In genomic region chr7:18408461-18408860, GRCh38 we compare ENCODE assay signal across 16 cellular contexts.
DNase-seq lines count a peak whose midpoint lies in the region; ATAC-seq and TF ChIP-seq lines count a peak whose summit lies in the region.
"Had no signal": no experiment of that assay in that cellular context is flagged by ENCODE, and none has a peak within 500 bp of the region (broad histone marks: within the 10 kb centered on the region; RNA-seq: fewer than 3 reads in every experiment).

No MANE protein-coding gene starts in this region.

- no peaks in the 10 kb centered on the region for H3K9me3 Mint-ChIP-seq in Calu3 (ENCODE audit: low read depth, unreplicated experiment)
- H3K9me3 Mint-ChIP-seq in activated T-cell treated with anti-CD3 and anti-CD28 coated beads, Interleukin-2, amount 50 U/mL, for 72 hours, result no peaks in the 10 kb centered on the region
- H3K9me3 Mint-ChIP-seq: activated CD8-positive, alpha-beta T cell treated with anti-CD3 and anti-CD28 coated beads for 36 hours had no signal

- H3K27ac ChIP-seq in mesendoderm (ENCODE audit: low read depth, low read length), result no peak overlapping the region
- H3K27ac ChIP-seq: BLaER1, heart right ventricle, vagina had no signal

- no peak overlapping the region for H4K8ac ChIP-seq in mesendoderm (ENCODE audit: low read depth, low read length)

- no peak overlapping the region for H3K4me2 ChIP-seq in mesendoderm (ENCODE audit: low read length)
- H3K4me2 ChIP-seq: BLaER1 had no signal

- no peak for TF ChIP-seq CTCF in Calu3 (IDR thresholded peaks at IDR 0.05; ENCODE audit: unreplicated experiment)

- H2BK15ac ChIP-seq in mesendoderm (replicated peaks; ENCODE audit: low read depth), result no peak overlapping the region

- WGBS in mesendoderm (ENCODE audit: extremely low coverage, insufficient coverage, low lambda C conversion rate), result no CpG with 5 or more reads among the region's 2 CpGs

- BruUV-seq in Calu3 (replicated peaks; lab: Mats Ljungman, UMichigan), result no TSS peak

- no peak overlapping the region for H3K4me3 ChIP-seq in mesendoderm (ENCODE audit: low read length)
- H3K4me3 ChIP-seq: BLaER1, heart right ventricle, vagina had no signal

- no peak overlapping the region for H3K27ac Mint-ChIP-seq in Calu3 (ENCODE audit: unreplicated experiment)
- H3K27ac Mint-ChIP-seq in activated T-cell treated with anti-CD3 and anti-CD28 coated beads, Interleukin-2, amount 50 U/mL, for 72 hours, result no peak overlapping the region
- H3K27ac Mint-ChIP-seq: activated CD8-positive, alpha-beta T cell treated with anti-CD3 and anti-CD28 coated beads for 36 hours had no signal

- no peaks in the 10 kb centered on the region for H3K79me1 ChIP-seq in mesendoderm (ENCODE audit: low read length)

- no peak overlapping the region for H3K4me3 Mint-ChIP-seq in Calu3 (ENCODE audit: low read depth, unreplicated experiment)
- no peak overlapping the region for H3K4me3 Mint-ChIP-seq in activated T-cell treated with anti-CD3 and anti-CD28 coated beads, Interleukin-2, amount 50 U/mL, for 72 hours
- H3K4me3 Mint-ChIP-seq: activated CD8-positive, alpha-beta T cell treated with anti-CD3 and anti-CD28 coated beads for 36 hours had no signal

- H3K56ac ChIP-seq in mesendoderm (ENCODE audit: low read length), result no peak overlapping the region

- H3K4ac ChIP-seq in mesendoderm (ENCODE audit: low read depth, low read length), result no peak overlapping the region

- intact Hi-C loops in Calu3 (cut with micrococcal nuclease; ENCODE audit: unreplicated experiment), result no loop called here

- no peaks in the 10 kb centered on the region for H3K36me3 ChIP-seq in mesendoderm (ENCODE audit: control insufficient read depth, insufficient read depth, low read length)
- H3K36me3 ChIP-seq: BLaER1, heart right ventricle, vagina had no signal

- no peak for ATAC-seq in HG02623 (IDR thresholded peaks at IDR 0.05; ENCODE audit: unreplicated experiment)
- no peak for ATAC-seq in activated T-cell treated with anti-CD3 and anti-CD28 coated beads, Interleukin-2, amount 50 U/mL, for 72 hours (replicated peaks in 1 of 2)
- ATAC-seq in GM18505 (IDR thresholded peaks at IDR 0.05; ENCODE audit: unreplicated experiment), result no peak
- ATAC-seq: activated CD8-positive, alpha-beta T cell treated with anti-CD3 and anti-CD28 coated beads for 36 hours; heart right ventricle had no signal

- H3K79me2 ChIP-seq in mesendoderm (ENCODE audit: control insufficient read depth, insufficient read depth, low read length), result no peaks in the 10 kb centered on the region

- H3K36me3 Mint-ChIP-seq in Calu3 (ENCODE audit: insufficient read depth, unreplicated experiment), result no peaks in the 10 kb centered on the region
- H3K36me3 Mint-ChIP-seq in activated T-cell treated with anti-CD3 and anti-CD28 coated beads, Interleukin-2, amount 50 U/mL, for 72 hours (ENCODE audit: insufficient read depth in 2 of 2), result no peaks in the 10 kb centered on the region

- no peak overlapping the region for H3K9ac ChIP-seq in mesendoderm (ENCODE audit: low read length)
- H3K9ac ChIP-seq: BLaER1 had no signal

- no peak overlapping the region for H4K5ac ChIP-seq in mesendoderm (ENCODE audit: low read length)

- no peak overlapping the region for H2BK120ac ChIP-seq in mesendoderm (ENCODE audit: low read depth, low read length)

- H3K18ac ChIP-seq in mesendoderm (ENCODE audit: low read length), result no peak overlapping the region

- no peak overlapping the region for H2BK5ac ChIP-seq in mesendoderm (ENCODE audit: low read length)

- peaks cover 1% of the 10 kb centered on the region for H3K4me1 ChIP-seq in mesendoderm (ENCODE audit: control insufficient read depth, low read depth, low read length)

- H3K23ac ChIP-seq in mesendoderm (ENCODE audit: low read length), result no peak overlapping the region

- peaks cover 13% of the 10 kb centered on the region for H3K4me1 Mint-ChIP-seq in Calu3 (ENCODE audit: low read depth, unreplicated experiment)
- no peaks in the 10 kb centered on the region for H3K4me1 Mint-ChIP-seq in activated T-cell treated with anti-CD3 and anti-CD28 coated beads, Interleukin-2, amount 50 U/mL, for 72 hours (ENCODE audit: low read depth)

- H3K27me3 Mint-ChIP-seq in Calu3 (ENCODE audit: unreplicated experiment), result no peaks in the 10 kb centered on the region
- no peaks in the 10 kb centered on the region for H3K27me3 Mint-ChIP-seq in activated T-cell treated with anti-CD3 and anti-CD28 coated beads, Interleukin-2, amount 50 U/mL, for 72 hours (ENCODE audit: low read depth)

- peak; percentile 74 for DNase-seq in Daoy (ENCODE audit: low read depth)
- peak; percentile 85 for DNase-seq in M059J (ENCODE audit: low read depth)
- peak; percentile 76 for DNase-seq in dermis blood vessel endothelial cell
- DNase-seq in mesendoderm, result peak; percentile 87
- no peak for DNase-seq in Calu3
- DNase-seq in activated T-cell treated with anti-CD3 and anti-CD28 coated beads, Interleukin-2, amount 50 U/mL, for 72 hours, result no peak
- DNase-seq: activated CD8-positive, alpha-beta T cell treated with anti-CD3 and anti-CD28 coated beads for 36 hours; activated naive CD4-positive, alpha-beta T cell treated with anti-CD3 and anti-CD28 coated beads, Interleukin-2, amount 50 U/mL, for 16 hours; heart right ventricle; occipital lobe; OCI-M1; stimulated activated CD8-positive, alpha-beta memory T cell treated with anti-CD3 and anti-CD28 coated beads, Interleukin-4, amount 100 ng/mL, for 48 hours had no signal

- CTCF ChIA-PET in Calu3 (lab: Charles Lee), result no interaction called here

- H3K27me3 ChIP-seq in mesendoderm (ENCODE audit: insufficient read depth, low read length, poor library complexity), result no peaks in the 10 kb centered on the region
- H3K27me3 ChIP-seq: BLaER1, heart right ventricle, vagina had no signal

- no peak overlapping the region for H2AK5ac ChIP-seq in mesendoderm (ENCODE audit: low read length)

- no peak for TF ChIP-seq POLR2A in GM18505 (IDR thresholded peaks at IDR 0.05; ENCODE audit: borderline replicate concordance, extremely low read depth, insufficient read depth, insufficient read length)

Comparison
In these comparisons a context has a peak if more than half of its experiments do, and no peak if none do; other contexts are left out.
1. DNase-seq: peak in Daoy (single experiment), M059J (single experiment), dermis blood vessel endothelial cell (single experiment) and mesendoderm (single experiment); none in Calu3 (single experiment) and activated T-cell treated with anti-CD3 and anti-CD28 coated beads, Interleukin-2, amount 50 U/mL, for 72 hours (0 of 2).